33 cellular contexts compared by ENCODE assay signal in the genomic region with DNA sequence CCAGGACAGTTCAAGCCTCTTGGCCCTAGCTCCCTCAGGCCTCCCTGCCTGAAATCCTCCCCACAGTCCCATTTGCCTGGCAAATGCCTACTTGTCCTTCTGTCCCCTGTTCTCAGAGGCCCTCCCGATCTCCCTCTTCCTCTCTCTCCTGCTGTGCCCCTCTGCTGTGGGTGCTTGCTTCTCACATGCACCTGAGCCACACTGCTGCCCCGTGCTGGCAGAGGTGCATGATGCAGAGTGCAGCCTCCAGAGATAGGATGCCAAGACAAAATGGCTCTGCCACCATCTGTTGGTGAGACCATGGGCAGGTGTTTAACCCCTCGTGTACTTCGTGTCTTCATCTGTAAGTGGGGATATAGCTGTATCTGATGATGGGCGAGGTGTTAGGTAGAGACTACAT.
A peak's percentile ranks its signal among the peaks of the same experiment; 100 is the strongest.
DNase-seq lines count a peak whose midpoint lies in the region; ATAC-seq and TF ChIP-seq lines count a peak whose summit lies in the region.
"Had no signal": no experiment of that assay in that cellular context is flagged by ENCODE, and none has a peak within 500 bp of the region (broad histone marks: within the 10 kb centered on the region; RNA-seq: fewer than 3 reads in every experiment).

No MANE protein-coding gene starts in this region.

- peaks cover 76% of the 10 kb centered on the region for H3K36me3 Mint-ChIP-seq in endothelial cell (ENCODE audit: low read depth, unreplicated experiment)
- H3K36me3 Mint-ChIP-seq in osteocyte (ENCODE audit: unreplicated experiment), result peaks cover 37% of the 10 kb centered on the region

- no peak for ATAC-seq in right cardiac atrium
- ATAC-seq in Right ventricle myocardium inferior, result no peak
- ATAC-seq in GM19351 (IDR thresholded peaks at IDR 0.05; ENCODE audit: unreplicated experiment), result no peak
- ATAC-seq: activated T-cell treated with anti-CD3 and anti-CD28 coated beads, Interleukin-2, amount 50 U/mL, for 72 hours; gastroesophageal sphincter; HCT116; pancreas; stimulated activated naive CD8-positive, alpha-beta T cell treated with anti-CD3 and anti-CD28 coated beads, Interleukin-15, Interleukin-2, amounts not matched to agents 100 U/mL and 50 U/mL, for 24 hours had no signal

- H3K9me3 Mint-ChIP-seq in endothelial cell (ENCODE audit: unreplicated experiment), result no peaks in the 10 kb centered on the region
- no peaks in the 10 kb centered on the region for H3K9me3 Mint-ChIP-seq in osteocyte (ENCODE audit: unreplicated experiment)
- H3K9me3 Mint-ChIP-seq: activated CD4-positive, alpha-beta T cell treated with anti-CD3 and anti-CD28 coated beads, Interleukin-2, amount 10 ng/mL, durations not matched to agents 7 days and 5 days; activated naive CD4-positive, alpha-beta T cell treated with anti-CD3 and anti-CD28 coated beads for 36 hours; activated T-cell treated with anti-CD3 and anti-CD28 coated beads, Interleukin-2, amount 50 U/mL, for 72 hours had no signal

- DNase-seq in DMS 273 (lab: John Stamatoyannopoulos, UW; ENCODE audit: unreplicated experiment) (peak; percentile 23), DMS 273 treated with DMSO at 0.1 percent for 48 hours (lab: John Stamatoyannopoulos, UW) (no peak), right cardiac atrium (no peak), Right ventricle myocardium inferior (ENCODE audit: missing footprints) (no peak), endothelial cell (ENCODE audit: low spot score) (no peak), osteocyte (ENCODE audit: extremely low spot score, unreplicated experiment) (no peak)
- DNase-seq in activated effector memory CD4-positive, alpha-beta T cell treated with anti-CD3 and anti-CD28 coated beads, Interleukin-2, amount 50 U/mL, for 16 hours, result no peak
- DNase-seq: activated CD4-positive, alpha-beta T cell treated with anti-CD3 and anti-CD28 coated beads, Interleukin-2, amount 10 ng/mL, durations not matched to agents 7 days and 5 days; activated naive CD4-positive, alpha-beta T cell treated with anti-CD3 and anti-CD28 coated beads for 36 hours; activated T-cell treated with anti-CD3 and anti-CD28 coated beads, Interleukin-2, amount 50 U/mL, for 72 hours; amniotic stem cell; dorsolateral prefrontal cortex; hippocampal formation; KG1; mammary epithelial cell; NCI-H1417 treated with DMSO at 0.1 percent for 48 hours; NCI-H2029 treated with DMSO at 0.1 percent for 48 hours; NCI-H226; NCI-H526 treated with DMSO at 0.1 percent for 48 hours; pancreas; Peyer's patch; retina; SIG-M5; small intestine; stimulated activated naive CD8-positive, alpha-beta T cell treated with anti-CD3 and anti-CD28 coated beads, Interleukin-15, Interleukin-2, amounts not matched to agents 100 U/mL and 50 U/mL, for 24 hours; WERI-Rb-1 had no signal

- peaks cover 28% of the 10 kb centered on the region for H3K4me1 Mint-ChIP-seq in endothelial cell (ENCODE audit: unreplicated experiment)
- H3K4me1 Mint-ChIP-seq in osteocyte (ENCODE audit: unreplicated experiment), result no peaks in the 10 kb centered on the region
- H3K4me1 Mint-ChIP-seq: brain had no signal

- TF ChIP-seq CTCF in endothelial cell (IDR thresholded peaks at IDR 0.05; ENCODE audit: unreplicated experiment), result no peak
- TF ChIP-seq CTCF in osteocyte (IDR thresholded peaks at IDR 0.05), result no peak

- no peaks in the 10 kb centered on the region for H3K9me3 ChIP-seq in right cardiac atrium (ENCODE audit: control insufficient read depth, low read length)
- H3K9me3 ChIP-seq: gastroesophageal sphincter, pancreas, Peyer's patch had no signal

- peaks cover 36% of the 10 kb centered on the region for H3K27me3 Mint-ChIP-seq in endothelial cell (ENCODE audit: unreplicated experiment)
- no peaks in the 10 kb centered on the region for H3K27me3 Mint-ChIP-seq in osteocyte (ENCODE audit: unreplicated experiment)
- H3K27me3 Mint-ChIP-seq: activated CD4-positive, alpha-beta T cell treated with anti-CD3 and anti-CD28 coated beads, Interleukin-2, amount 10 ng/mL, durations not matched to agents 7 days and 5 days; brain had no signal

- peaks cover 18% of the 10 kb centered on the region for H3K4me1 ChIP-seq in right cardiac atrium (ENCODE audit: control insufficient read depth, insufficient read depth, low read length)
- H3K4me1 ChIP-seq: pancreas, Peyer's patch had no signal

- no peak overlapping the region for H3K4me3 ChIP-seq in right cardiac atrium (ENCODE audit: low read length)
- H3K4me3 ChIP-seq: dorsolateral prefrontal cortex, gastroesophageal sphincter, pancreas, Peyer's patch had no signal

- 89% methylated on average over 5 of the region's 5 CpGs for WGBS in right cardiac atrium

- intact Hi-C loops in right cardiac atrium (cut with DNase I), result no loop called here
- intact Hi-C loops in Right ventricle myocardium inferior (cut with DNase I), result no loop called here

- H3K27ac ChIP-seq in right cardiac atrium (ENCODE audit: low read length), result peak overlapping the region; percentile 2
- H3K27ac ChIP-seq: 22Rv1, dorsolateral prefrontal cortex, HL-60, pancreas, WERI-Rb-1 had no signal

- peak overlapping the region; percentile 82 for H3K27ac Mint-ChIP-seq in endothelial cell (ENCODE audit: unreplicated experiment)
- no peak overlapping the region for H3K27ac Mint-ChIP-seq in osteocyte (ENCODE audit: unreplicated experiment)
- H3K27ac Mint-ChIP-seq: activated CD4-positive, alpha-beta T cell treated with anti-CD3 and anti-CD28 coated beads, Interleukin-2, amount 10 ng/mL, durations not matched to agents 7 days and 5 days; activated naive CD4-positive, alpha-beta T cell treated with anti-CD3 and anti-CD28 coated beads for 36 hours; activated T-cell treated with anti-CD3 and anti-CD28 coated beads, Interleukin-2, amount 50 U/mL, for 72 hours; brain had no signal

- peak overlapping the region; percentile 80 for H3K4me3 Mint-ChIP-seq in endothelial cell (ENCODE audit: unreplicated experiment)
- no peak overlapping the region for H3K4me3 Mint-ChIP-seq in osteocyte (ENCODE audit: unreplicated experiment)
- H3K4me3 Mint-ChIP-seq: activated CD4-positive, alpha-beta T cell treated with anti-CD3 and anti-CD28 coated beads, Interleukin-2, amount 10 ng/mL, durations not matched to agents 7 days and 5 days; activated naive CD4-positive, alpha-beta T cell treated with anti-CD3 and anti-CD28 coated beads for 36 hours; activated T-cell treated with anti-CD3 and anti-CD28 coated beads, Interleukin-2, amount 50 U/mL, for 72 hours; brain; neural crest cell had no signal

- H3K27me3 ChIP-seq in right cardiac atrium (ENCODE audit: control insufficient read depth, insufficient read depth), result no peaks in the 10 kb centered on the region
- H3K27me3 ChIP-seq: dorsolateral prefrontal cortex, gastroesophageal sphincter, pancreas, Peyer's patch had no signal
